Comparison of ENCODE assay signal across 9 cellular contexts in the genomic region with DNA sequence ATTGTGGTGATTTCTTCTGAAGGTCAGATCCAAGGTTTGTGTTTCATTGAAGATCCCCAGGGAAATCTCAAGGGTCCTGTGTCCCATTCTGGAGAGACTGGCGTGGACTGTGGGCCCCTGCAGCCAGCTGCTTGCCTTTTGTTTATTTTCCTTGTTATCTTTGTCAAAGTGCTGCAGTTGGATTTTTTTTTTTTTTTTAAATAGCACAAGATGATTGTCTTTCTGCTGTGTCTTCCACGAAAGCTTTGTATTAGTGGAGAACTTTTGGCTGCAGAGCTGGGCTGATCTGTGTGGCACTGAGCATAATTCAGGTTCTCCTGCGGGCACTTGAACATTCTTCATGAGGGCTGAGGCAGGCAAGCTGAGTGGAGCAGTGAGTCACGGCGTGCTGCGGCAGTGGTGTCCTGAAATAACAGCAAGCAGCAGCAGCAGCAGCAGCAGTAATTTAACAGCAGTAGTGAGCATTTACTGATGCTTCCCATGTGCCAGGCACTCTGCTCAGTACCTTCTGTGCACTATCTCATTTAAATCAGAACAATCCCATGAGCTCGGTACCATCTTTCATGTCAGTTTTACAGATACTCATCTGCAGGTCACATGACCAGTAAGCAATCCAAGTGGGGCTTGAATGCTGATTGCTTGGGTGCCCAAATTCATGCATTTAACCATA. TPM values are rescaled to one million over a fixed set of nuclear protein-coding genes. Genes with fewer than 3 reads are reported as not detected.
DNase-seq lines count a peak whose midpoint lies in the region; ATAC-seq, FAIRE-seq and TF ChIP-seq lines count a peak whose summit lies in the region.
"Had no signal": no experiment of that assay in that cellular context is flagged by ENCODE, and none has a peak within 500 bp of the region (broad histone marks: within the 10 kb centered on the region; RNA-seq: fewer than 3 reads in every experiment).

No MANE protein-coding gene starts in this region.

- H3K9me3 ChIP-seq in left lung, result no peaks in the 10 kb centered on the region

- H3K4me3 ChIP-seq in choroid plexus epithelial cell (ENCODE audit: low read depth, low read length), result no peak overlapping the region
- H3K4me3 ChIP-seq in left lung, result no peak overlapping the region

- FAIRE-seq in urothelium cell line (lab: Jason Lieb, UNC), result peak; percentile 92

- H3K27me3 ChIP-seq in left lung, result no peaks in the 10 kb centered on the region

- peaks cover 21 to 23% of the 10 kb centered on the region in 2 donors for H3K4me1 ChIP-seq in left lung

- no peaks in the 10 kb centered on the region for H3K36me3 ChIP-seq in left lung

- H3K27ac ChIP-seq in left lung, result peak overlapping the region; percentile 33 to 57
- H3K27ac ChIP-seq: 22Rv1 had no signal

- TF ChIP-seq CTCF in choroid plexus epithelial cell (conservative IDR thresholded peaks at IDR 0.05; ENCODE audit: low read depth, low read length) (no peak), left lung (IDR thresholded peaks at IDR 0.05) (no peak)

- intact Hi-C loops in left lung (cut with DNase I), result no loop called here

- DNase-seq in DMS53 (lab: John Stamatoyannopoulos, UW), result peak; percentile 35
- no peak for DNase-seq in DMS53 treated with DMSO at 0.1 percent for 48 hours (lab: John Stamatoyannopoulos, UW; ENCODE audit: unreplicated experiment)
- peak; percentile 85 for DNase-seq in choroid plexus epithelial cell (ENCODE audit: low read depth)
- peak; percentile 84 to 88 for DNase-seq in left lung
- DNase-seq in urothelium cell line (ENCODE audit: low spot score), result peak; percentile 86
- no peak for DNase-seq in LoVo (ENCODE audit: low spot score)
- DNase-seq in NCI-H345 (lab: John Stamatoyannopoulos, UW), result no peak
- DNase-seq in activated CD4-positive, alpha-beta T cell treated with anti-CD3 and anti-CD28 coated beads, Interleukin-2, amount 50 U/mL, for 4 hours, result no peak

- ATAC-seq in left lung, result peak; percentile 96

RNA-seq across cellular contexts. Expression of gene MITF, which starts 45.7 kb away (rescaled TPM):
- total RNA-seq in left lung, result 10 to 100 TPM; 24.3 to 29.6 TPM

Comparison
In these comparisons a context has a peak if more than half of its experiments do, and no peak if none do; other contexts are left out.
1. DNase-seq: peak in DMS53 (single experiment), choroid plexus epithelial cell (single experiment), left lung (2 of 2) and urothelium cell line (single experiment); none in DMS53 treated with DMSO at 0.1 percent for 48 hours (single experiment), LoVo (single experiment), NCI-H345 (single experiment) and activated CD4-positive, alpha-beta T cell treated with anti-CD3 and anti-CD28 coated beads, Interleukin-2, amount 50 U/mL, for 4 hours (0 of 2).